Comparison of ENCODE assay signal across 21 cellular contexts in genomic region chr4:161360982-161361381, GRCh38.
"Had no signal": no experiment of that assay in that cellular context is flagged by ENCODE, and none has a peak within 500 bp of the region (broad histone marks: within the 10 kb centered on the region; RNA-seq: fewer than 3 reads in every experiment).

No MANE protein-coding gene starts in this region.

- H3K4me3 Mint-ChIP-seq: dendritic cell treated with granulocyte-macrophage colony-stimulating factor and Interleukin-4, amounts not matched to agents 40 ng/mL and 50 ng/mL, for 4 days; mesothelial cell of epicardium; naive B cell had no signal

- DNase-seq: colonic mucosa; cortex of kidney; effector CD8-positive, alpha-beta T cell; foreskin keratinocyte; heart right ventricle; hippocampal formation; left cardiac atrium; left lung; left ventricle myocardium superior; lower lobe of right lung; mesenchymal stem cell; mucosa of descending colon; naive B cell had no signal

- H3K4me1 ChIP-seq: colonic mucosa, esophagus muscularis mucosa, foreskin keratinocyte, gastroesophageal sphincter, heart right ventricle, left lung, lower lobe of right lung had no signal

- H3K4me3 ChIP-seq: colonic mucosa, esophagus muscularis mucosa, gastroesophageal sphincter, heart right ventricle, left lung, lower lobe of right lung, mucosa of descending colon had no signal

- H3K27ac ChIP-seq: colonic mucosa, esophagus muscularis mucosa, foreskin keratinocyte, gastroesophageal sphincter, heart right ventricle, left lung, lower lobe of right lung had no signal

- H3K4me1 Mint-ChIP-seq: mesothelial cell of epicardium, naive B cell had no signal

- H3K36me3 Mint-ChIP-seq: mesothelial cell of epicardium, naive B cell had no signal

- H3K27me3 ChIP-seq: colonic mucosa, esophagus muscularis mucosa, foreskin keratinocyte, gastroesophageal sphincter, heart right ventricle, left lung had no signal

- FAIRE-seq: endothelial cell of umbilical vein, frontal cortex, islet of Langerhans, keratinocyte had no signal

- H3K27ac Mint-ChIP-seq: dendritic cell treated with granulocyte-macrophage colony-stimulating factor and Interleukin-4, amounts not matched to agents 40 ng/mL and 50 ng/mL, for 4 days; mesothelial cell of epicardium; naive B cell had no signal

- H3K9me3 ChIP-seq: colonic mucosa, esophagus muscularis mucosa, gastroesophageal sphincter, heart right ventricle, left lung, lower lobe of right lung, mucosa of descending colon had no signal

- H3K36me3 ChIP-seq: colonic mucosa, esophagus muscularis mucosa, gastroesophageal sphincter, heart right ventricle, left lung, lower lobe of right lung had no signal

- H3K27me3 Mint-ChIP-seq: dendritic cell treated with granulocyte-macrophage colony-stimulating factor and Interleukin-4, amounts not matched to agents 40 ng/mL and 50 ng/mL, for 4 days; naive B cell had no signal

- ATAC-seq: foreskin keratinocyte, gastroesophageal sphincter, heart right ventricle, left cardiac atrium, left lung, left ventricle myocardium superior, lower lobe of right lung, mucosa of descending colon had no signal
